20 cellular contexts compared by ENCODE assay signal in genomic region chrX:40165861-40166260, GRCh38.
DNase-seq lines count a peak whose midpoint lies in the region; ATAC-seq, FAIRE-seq and TF ChIP-seq lines count a peak whose summit lies in the region.
"Had no signal": no experiment of that assay in that cellular context is flagged by ENCODE, and none has a peak within 500 bp of the region (broad histone marks: within the 10 kb centered on the region; RNA-seq: fewer than 3 reads in every experiment).

No MANE protein-coding gene starts in this region.

- no TSS peak for BruUV-seq in OCI-LY7 (replicated peaks; lab: Mats Ljungman, UMichigan)

- H3K9me3 Mint-ChIP-seq in activated CD4-positive, alpha-beta T cell treated with anti-CD3 and anti-CD28 coated beads, Interleukin-2, amount 10 ng/mL, durations not matched to agents 7 days and 5 days, result no peaks in the 10 kb centered on the region
- no peaks in the 10 kb centered on the region for H3K9me3 Mint-ChIP-seq in activated CD4-positive, alpha-beta T cell treated with anti-CD3 and anti-CD28 coated beads, Interleukin-2, amount 10 ng/mL, durations not matched to agents 24 days and 14 days

- POLR2A ChIA-PET in activated CD4-positive, alpha-beta T cell treated with anti-CD3 and anti-CD28 coated beads, Interleukin-2, amount 10 ng/mL, durations not matched to agents 7 days and 5 days (lab: Charles Lee), result no interaction called here
- POLR2A ChIA-PET in OCI-LY7 (lab: Charles Lee), result interaction anchor here (1.0 to 1.5 kb wide), 2 partner anchors 16 to 68 kb away, joined by 3 to 4 read pairs; partner anchors contain the start of gene BCOR

- FAIRE-seq in kidney (lab: Jason Lieb, UNC), result no peak

- H4K20me1 ChIP-seq in OCI-LY7 (ENCODE audit: insufficient read depth, low read length) (no peaks in the 10 kb centered on the region), osteoblast (ENCODE audit: insufficient read depth, low read length) (no peaks in the 10 kb centered on the region)

- H3K4me3 ChIP-seq in OCI-LY7 (ENCODE audit: low read depth, low read length, poor library complexity, severe bottlenecking) (no peak overlapping the region), kidney (ENCODE audit: low read length in 2 of 2) (no peak overlapping the region), osteoblast (ENCODE audit: insufficient read depth, low read length) (no peak overlapping the region)

- H3K79me2 ChIP-seq in OCI-LY7 (ENCODE audit: insufficient read depth, low read depth, low read length) (no peaks in the 10 kb centered on the region), osteoblast (ENCODE audit: insufficient read depth, low read length) (no peaks in the 10 kb centered on the region)

- peaks cover 46% of the 10 kb centered on the region for H3K4me1 Mint-ChIP-seq in activated CD4-positive, alpha-beta T cell treated with anti-CD3 and anti-CD28 coated beads, Interleukin-2, amount 10 ng/mL, durations not matched to agents 7 days and 5 days
- H3K4me1 Mint-ChIP-seq in activated CD4-positive, alpha-beta T cell treated with anti-CD3 and anti-CD28 coated beads, Interleukin-2, amount 10 ng/mL, durations not matched to agents 24 days and 14 days, result peaks cover 30% of the 10 kb centered on the region

- CTCF ChIA-PET in activated CD4-positive, alpha-beta T cell treated with anti-CD3 and anti-CD28 coated beads, Interleukin-2, amount 10 ng/mL, durations not matched to agents 7 days and 5 days (lab: Charles Lee), result interaction anchor here (0.5 to 1.8 kb wide), 3 partner anchors 18 to 281 kb away, joined by 3 to 6 read pairs (median 3); no protein-coding TSS in a partner anchor
- CTCF ChIA-PET in OCI-LY7 (lab: Charles Lee; ENCODE audit: unreplicated experiment), result interaction anchor here (0.6 kb wide), 1 partner anchor 17 kb away, joined by 3 read pairs; no protein-coding TSS in a partner anchor

- peaks cover 32% of the 10 kb centered on the region for H3K27me3 ChIP-seq in osteoblast (ENCODE audit: insufficient read depth, low read length)

- no peak overlapping the region for H3K4me3 Mint-ChIP-seq in activated CD4-positive, alpha-beta T cell treated with anti-CD3 and anti-CD28 coated beads, Interleukin-2, amount 10 ng/mL, durations not matched to agents 7 days and 5 days
- H3K4me3 Mint-ChIP-seq in activated CD4-positive, alpha-beta T cell treated with anti-CD3 and anti-CD28 coated beads, Interleukin-2, amount 10 ng/mL, durations not matched to agents 24 days and 14 days, result no peak overlapping the region

- H3K9me3 ChIP-seq in OCI-LY7 (ENCODE audit: low read length) (no peaks in the 10 kb centered on the region), kidney (ENCODE audit: control insufficient read depth in 1 of 2, low read length in 2 of 2) (no peaks in the 10 kb centered on the region), osteoblast (ENCODE audit: low read depth, low read length) (no peaks in the 10 kb centered on the region)
- H3K9me3 ChIP-seq: Caco-2 had no signal

- peak overlapping the region; percentile 57 for H3K27ac Mint-ChIP-seq in activated CD4-positive, alpha-beta T cell treated with anti-CD3 and anti-CD28 coated beads, Interleukin-2, amount 10 ng/mL, durations not matched to agents 7 days and 5 days
- no peak overlapping the region for H3K27ac Mint-ChIP-seq in activated CD4-positive, alpha-beta T cell treated with anti-CD3 and anti-CD28 coated beads, Interleukin-2, amount 10 ng/mL, durations not matched to agents 24 days and 14 days

- H3K36me3 ChIP-seq in OCI-LY7 (ENCODE audit: insufficient read depth, low read length), result no peaks in the 10 kb centered on the region
- H3K36me3 ChIP-seq in kidney (ENCODE audit: control insufficient read depth in 1 of 2, insufficient read depth in 2 of 2, low read length in 2 of 2), result no peaks in the 10 kb centered on the region
- H3K36me3 ChIP-seq in osteoblast (ENCODE audit: insufficient read depth, low read length), result no peaks in the 10 kb centered on the region

- no peaks in the 10 kb centered on the region for H3K36me3 Mint-ChIP-seq in activated CD4-positive, alpha-beta T cell treated with anti-CD3 and anti-CD28 coated beads, Interleukin-2, amount 10 ng/mL, durations not matched to agents 7 days and 5 days (ENCODE audit: low read depth)
- H3K36me3 Mint-ChIP-seq in activated CD4-positive, alpha-beta T cell treated with anti-CD3 and anti-CD28 coated beads, Interleukin-2, amount 10 ng/mL, durations not matched to agents 24 days and 14 days (ENCODE audit: low read depth), result no peaks in the 10 kb centered on the region

- H3K27ac ChIP-seq in OCI-LY7 (ENCODE audit: low read depth, low read length, poor library complexity, severe bottlenecking) (peak overlapping the region; percentile 100), kidney (ENCODE audit: low read depth in 2 of 2, low read length in 2 of 2) (no peak overlapping the region), osteoblast (ENCODE audit: low read depth, low read length) (no peak overlapping the region)
- H3K27ac ChIP-seq: 22Rv1, HL-60, KMS-11 had no signal

- H3K4me2 ChIP-seq in OCI-LY7 (ENCODE audit: low read length), result peak overlapping the region; percentile 87
- no peak overlapping the region for H3K4me2 ChIP-seq in osteoblast (ENCODE audit: insufficient read depth, low read length)
- H3K4me2 ChIP-seq: KMS-11 had no signal

- no peak for ATAC-seq in GM21390 (IDR thresholded peaks at IDR 0.05; ENCODE audit: unreplicated experiment)

- no peak overlapping the region for H3K9ac ChIP-seq in kidney (ENCODE audit: low read length in 2 of 2)
- H3K9ac ChIP-seq: KMS-11 had no signal

- DNase-seq in activated CD4-positive, alpha-beta T cell treated with anti-CD3 and anti-CD28 coated beads, Interleukin-2, amount 10 ng/mL, durations not matched to agents 7 days and 5 days, result no peak
- no peak for DNase-seq in activated CD4-positive, alpha-beta T cell treated with anti-CD3 and anti-CD28 coated beads, Interleukin-2, amount 10 ng/mL, durations not matched to agents 24 days and 14 days
- DNase-seq in OCI-LY7 (ENCODE audit: low spot score) (no peak), kidney (peak; percentile 12), osteoblast (ENCODE audit: insufficient read length, low spot score, missing footprints) (peak; percentile 47), SKM-1 (lab: John Stamatoyannopoulos, UW; ENCODE audit: unreplicated experiment) (no peak)
- DNase-seq in stimulated activated CD4-positive, alpha-beta T cell treated with anti-CD3 and anti-CD28 coated beads, Interleukin-15, amount 100 ng/mL, for 24 hours, result no peak
- DNase-seq: ACHN, Caco-2, DMS 273 treated with DMSO at 0.1 percent for 48 hours, DMS79 treated with DMSO at 0.1 percent for 48 hours, HCEC 1CT, NCI-H2081 treated with DMSO at 0.1 percent for 48 hours, OCI-M1, Right ventricle myocardium superior had no signal

- no peaks in the 10 kb centered on the region for H3K9me2 ChIP-seq in OCI-LY7 (ENCODE audit: insufficient read depth, low read length)

- intact Hi-C loops in activated CD4-positive, alpha-beta T cell treated with anti-CD3 and anti-CD28 coated beads, Interleukin-2, amount 10 ng/mL, durations not matched to agents 24 days and 14 days (cut with micrococcal nuclease), result loop anchor here (5.0 kb wide), 1 partner anchor 309 kb away; no protein-coding TSS in a partner anchor
- intact Hi-C loops in OCI-LY7 (cut with micrococcal nuclease; ENCODE audit: unreplicated experiment) (loop anchor here (10.0 kb wide), 1 partner anchor 1021 kb away; no protein-coding TSS in a partner anchor), kidney (cut with DNase I) (no loop called here)

- no peaks in the 10 kb centered on the region for H3K27me3 Mint-ChIP-seq in activated CD4-positive, alpha-beta T cell treated with anti-CD3 and anti-CD28 coated beads, Interleukin-2, amount 10 ng/mL, durations not matched to agents 7 days and 5 days
- peaks cover 2% of the 10 kb centered on the region for H3K27me3 Mint-ChIP-seq in activated CD4-positive, alpha-beta T cell treated with anti-CD3 and anti-CD28 coated beads, Interleukin-2, amount 10 ng/mL, durations not matched to agents 24 days and 14 days
- H3K27me3 Mint-ChIP-seq: CD4-positive, alpha-beta memory T cell had no signal

- no peak overlapping the region for H2AFZ ChIP-seq in OCI-LY7 (ENCODE audit: low read length)
- H2AFZ ChIP-seq in osteoblast (ENCODE audit: low read length), result no peak overlapping the region

- TF ChIP-seq CTCF in OCI-LY7 (conservative IDR thresholded peaks at IDR 0.05; ENCODE audit: low read length), result no peak; the same call in 1 of the 2 replicates
- no peak for TF ChIP-seq CTCF in kidney (IDR thresholded peaks at IDR 0.05; ENCODE audit: borderline replicate concordance, extremely low read depth, insufficient read depth)
- no peak for TF ChIP-seq CTCF in osteoblast (IDR thresholded peaks at IDR 0.05; ENCODE audit: extremely low read depth, low read depth, low read length)

- H3K4me1 ChIP-seq in OCI-LY7 (ENCODE audit: insufficient read depth, low read length, poor library complexity, severe bottlenecking), result peaks cover 51% of the 10 kb centered on the region
- peaks cover 8 to 10% of the 10 kb centered on the region in 2 donors for H3K4me1 ChIP-seq in kidney (ENCODE audit: control insufficient read depth in 1 of 2, insufficient read depth in 1 of 2, low read depth in 1 of 2, low read length in 2 of 2)
- peaks cover 19% of the 10 kb centered on the region for H3K4me1 ChIP-seq in osteoblast (ENCODE audit: insufficient read depth, low read length)

Comparison
In these comparisons a context has a peak if more than half of its experiments do, and no peak if none do; other contexts are left out.
1. DNase-seq: peak in kidney (single experiment) and osteoblast (single experiment); none in activated CD4-positive, alpha-beta T cell treated with anti-CD3 and anti-CD28 coated beads, Interleukin-2, amount 10 ng/mL, durations not matched to agents 7 days and 5 days (single experiment), activated CD4-positive, alpha-beta T cell treated with anti-CD3 and anti-CD28 coated beads, Interleukin-2, amount 10 ng/mL, durations not matched to agents 24 days and 14 days (single experiment), OCI-LY7 (single experiment), SKM-1 (single experiment) and stimulated activated CD4-positive, alpha-beta T cell treated with anti-CD3 and anti-CD28 coated beads, Interleukin-15, amount 100 ng/mL, for 24 hours (single experiment).